ENCODE assay signal across 19 cellular contexts in genomic region chr10:34139559-34139958, GRCh38.
DNase-seq lines count a peak whose midpoint lies in the region; ATAC-seq and TF ChIP-seq lines count a peak whose summit lies in the region.
"Had no signal": no experiment of that assay in that cellular context is flagged by ENCODE, and none has a peak within 500 bp of the region (broad histone marks: within the 10 kb centered on the region; RNA-seq: fewer than 3 reads in every experiment).

No MANE protein-coding gene starts in this region.

- H3K9me3 ChIP-seq in CD8-positive, alpha-beta T cell (ENCODE audit: low read length) = no peaks in the 10 kb centered on the region

- H3K4me3 ChIP-seq in fibroblast of pulmonary artery (replicated peaks; ENCODE audit: low read depth, low read length) (no peak overlapping the region), skeletal muscle cell (ENCODE audit: low read depth, low read length) (no peak overlapping the region)
- no peak overlapping the region for H3K4me3 ChIP-seq in CD8-positive, alpha-beta T cell (ENCODE audit: low read depth, low read length)

- ATAC-seq in CD8-positive, alpha-beta T cell = no peak
- ATAC-seq: activated T-cell treated with anti-CD3 and anti-CD28 coated beads, Interleukin-2, amount 50 U/mL, for 4 hours; effector memory CD8-positive, alpha-beta T cell; naive thymus-derived CD4-positive, alpha-beta T cell had no signal

- no peaks in the 10 kb centered on the region for H3K36me3 ChIP-seq in CD8-positive, alpha-beta T cell (ENCODE audit: insufficient read depth, low read length)

- POLR2A ChIA-PET in CD8-positive, alpha-beta T cell (lab: Charles Lee) = no interaction called here

- intact Hi-C loops in activated CD4-positive, alpha-beta T cell treated with anti-CD3 and anti-CD28 coated beads, Interleukin-2, amount 10 ng/mL, durations not matched to agents 24 days and 14 days (cut with micrococcal nuclease) = no loop called here
- intact Hi-C loops in CD8-positive, alpha-beta T cell (cut with DNase I, micrococcal nuclease) = no loop called here

- DNase-seq in activated CD4-positive, alpha-beta T cell treated with anti-CD3 and anti-CD28 coated beads, Interleukin-2, amount 10 ng/mL, durations not matched to agents 24 days and 14 days = peak; percentile 14
- no peak for DNase-seq in activated CD4-positive, alpha-beta T cell treated with anti-CD3 and anti-CD28 coated beads for 4 hours
- DNase-seq in RPMI7951 (ENCODE audit: low read depth) = peak; percentile 47
- peak; percentile 52 for DNase-seq in fibroblast of pulmonary artery (ENCODE audit: low read depth)
- DNase-seq in skeletal muscle cell (ENCODE audit: low read depth) = peak; percentile 84
- DNase-seq in COLO829 (ENCODE audit: low spot score) = no peak
- DNase-seq in mesenteric fat pad (ENCODE audit: low spot score) = no peak
- no peak for DNase-seq in CD8-positive, alpha-beta T cell
- DNase-seq: ACHN; activated CD4-positive, alpha-beta memory T cell treated with anti-CD3 and anti-CD28 coated beads for 36 hours; activated naive CD8-positive, alpha-beta T cell treated with anti-CD3 and anti-CD28 coated beads, Interleukin-2, amount 10 ng/mL, durations not matched to agents 7 days and 5 days; activated T-cell treated with anti-CD3 and anti-CD28 coated beads, Interleukin-2, amount 50 U/mL, for 4 hours; CD4-positive, alpha-beta T cell; cerebellar nuclear complex; effector memory CD8-positive, alpha-beta T cell; foreskin melanocyte; naive thymus-derived CD4-positive, alpha-beta T cell; NCI-H1417 treated with DMSO at 0.1 percent for 48 hours; NCI-H345 had no signal

- H3K27ac Mint-ChIP-seq in activated CD4-positive, alpha-beta T cell treated with anti-CD3 and anti-CD28 coated beads, Interleukin-2, amount 10 ng/mL, durations not matched to agents 24 days and 14 days = no peak overlapping the region
- no peak overlapping the region for H3K27ac Mint-ChIP-seq in CD8-positive, alpha-beta T cell
- H3K27ac Mint-ChIP-seq: activated CD4-positive, alpha-beta memory T cell treated with anti-CD3 and anti-CD28 coated beads for 36 hours; activated naive CD8-positive, alpha-beta T cell treated with anti-CD3 and anti-CD28 coated beads, Interleukin-2, amount 10 ng/mL, durations not matched to agents 7 days and 5 days; CD4-positive, alpha-beta T cell; effector memory CD8-positive, alpha-beta T cell; naive thymus-derived CD4-positive, alpha-beta T cell had no signal

- peaks cover 7% of the 10 kb centered on the region for H3K27me3 Mint-ChIP-seq in activated CD4-positive, alpha-beta T cell treated with anti-CD3 and anti-CD28 coated beads, Interleukin-2, amount 10 ng/mL, durations not matched to agents 24 days and 14 days
- no peaks in the 10 kb centered on the region for H3K27me3 Mint-ChIP-seq in CD8-positive, alpha-beta T cell (ENCODE audit: low read depth)
- H3K27me3 Mint-ChIP-seq: effector memory CD8-positive, alpha-beta T cell had no signal

- H3K27me3 ChIP-seq in CD8-positive, alpha-beta T cell (ENCODE audit: insufficient read depth, low read length) = no peaks in the 10 kb centered on the region

- H3K4me1 Mint-ChIP-seq in activated CD4-positive, alpha-beta T cell treated with anti-CD3 and anti-CD28 coated beads, Interleukin-2, amount 10 ng/mL, durations not matched to agents 24 days and 14 days = no peaks in the 10 kb centered on the region
- no peaks in the 10 kb centered on the region for H3K4me1 Mint-ChIP-seq in CD8-positive, alpha-beta T cell (ENCODE audit: low read depth)

- no peaks in the 10 kb centered on the region for H3K36me3 Mint-ChIP-seq in activated CD4-positive, alpha-beta T cell treated with anti-CD3 and anti-CD28 coated beads, Interleukin-2, amount 10 ng/mL, durations not matched to agents 24 days and 14 days (ENCODE audit: low read depth)
- no peaks in the 10 kb centered on the region for H3K36me3 Mint-ChIP-seq in CD8-positive, alpha-beta T cell
- H3K36me3 Mint-ChIP-seq: activated CD4-positive, alpha-beta memory T cell treated with anti-CD3 and anti-CD28 coated beads for 36 hours; activated naive CD8-positive, alpha-beta T cell treated with anti-CD3 and anti-CD28 coated beads, Interleukin-2, amount 10 ng/mL, durations not matched to agents 7 days and 5 days; naive thymus-derived CD4-positive, alpha-beta T cell had no signal

- H3K4me3 Mint-ChIP-seq in activated CD4-positive, alpha-beta T cell treated with anti-CD3 and anti-CD28 coated beads, Interleukin-2, amount 10 ng/mL, durations not matched to agents 24 days and 14 days = no peak overlapping the region
- no peak overlapping the region for H3K4me3 Mint-ChIP-seq in CD8-positive, alpha-beta T cell
- H3K4me3 Mint-ChIP-seq: activated CD4-positive, alpha-beta memory T cell treated with anti-CD3 and anti-CD28 coated beads for 36 hours; activated naive CD8-positive, alpha-beta T cell treated with anti-CD3 and anti-CD28 coated beads, Interleukin-2, amount 10 ng/mL, durations not matched to agents 7 days and 5 days; activated T-cell treated with anti-CD3 and anti-CD28 coated beads, Interleukin-2, amount 50 U/mL, for 4 hours; CD4-positive, alpha-beta T cell; effector memory CD8-positive, alpha-beta T cell; naive thymus-derived CD4-positive, alpha-beta T cell had no signal

- CTCF ChIA-PET in CD8-positive, alpha-beta T cell (lab: Charles Lee) = no interaction called here

- no peaks in the 10 kb centered on the region for H3K9me3 Mint-ChIP-seq in activated CD4-positive, alpha-beta T cell treated with anti-CD3 and anti-CD28 coated beads, Interleukin-2, amount 10 ng/mL, durations not matched to agents 24 days and 14 days
- H3K9me3 Mint-ChIP-seq in CD8-positive, alpha-beta T cell = no peaks in the 10 kb centered on the region
- H3K9me3 Mint-ChIP-seq: activated CD4-positive, alpha-beta memory T cell treated with anti-CD3 and anti-CD28 coated beads for 36 hours; activated T-cell treated with anti-CD3 and anti-CD28 coated beads, Interleukin-2, amount 50 U/mL, for 4 hours; CD4-positive, alpha-beta T cell; effector memory CD8-positive, alpha-beta T cell had no signal

- TF ChIP-seq CTCF in fibroblast of pulmonary artery (IDR thresholded peaks at IDR 0.05; ENCODE audit: low read length, missing control alignments) = no peak
- TF ChIP-seq CTCF in CD8-positive, alpha-beta T cell (IDR thresholded peaks at IDR 0.05) = no peak

- H3K27ac ChIP-seq in CD8-positive, alpha-beta T cell (ENCODE audit: low read depth, low read length) = no peak overlapping the region

- H3K4me1 ChIP-seq in CD8-positive, alpha-beta T cell (ENCODE audit: insufficient read depth, low read length) = no peaks in the 10 kb centered on the region

Comparison
In these comparisons a context has a peak if more than half of its experiments do, and no peak if none do; other contexts are left out.
1. DNase-seq: peak in activated CD4-positive, alpha-beta T cell treated with anti-CD3 and anti-CD28 coated beads, Interleukin-2, amount 10 ng/mL, durations not matched to agents 24 days and 14 days (single experiment), RPMI7951 (single experiment), fibroblast of pulmonary artery (single experiment) and skeletal muscle cell (single experiment); none in activated CD4-positive, alpha-beta T cell treated with anti-CD3 and anti-CD28 coated beads for 4 hours (0 of 2), COLO829 (single experiment), mesenteric fat pad (single experiment) and CD8-positive, alpha-beta T cell (0 of 7).